In the genomic region with DNA sequence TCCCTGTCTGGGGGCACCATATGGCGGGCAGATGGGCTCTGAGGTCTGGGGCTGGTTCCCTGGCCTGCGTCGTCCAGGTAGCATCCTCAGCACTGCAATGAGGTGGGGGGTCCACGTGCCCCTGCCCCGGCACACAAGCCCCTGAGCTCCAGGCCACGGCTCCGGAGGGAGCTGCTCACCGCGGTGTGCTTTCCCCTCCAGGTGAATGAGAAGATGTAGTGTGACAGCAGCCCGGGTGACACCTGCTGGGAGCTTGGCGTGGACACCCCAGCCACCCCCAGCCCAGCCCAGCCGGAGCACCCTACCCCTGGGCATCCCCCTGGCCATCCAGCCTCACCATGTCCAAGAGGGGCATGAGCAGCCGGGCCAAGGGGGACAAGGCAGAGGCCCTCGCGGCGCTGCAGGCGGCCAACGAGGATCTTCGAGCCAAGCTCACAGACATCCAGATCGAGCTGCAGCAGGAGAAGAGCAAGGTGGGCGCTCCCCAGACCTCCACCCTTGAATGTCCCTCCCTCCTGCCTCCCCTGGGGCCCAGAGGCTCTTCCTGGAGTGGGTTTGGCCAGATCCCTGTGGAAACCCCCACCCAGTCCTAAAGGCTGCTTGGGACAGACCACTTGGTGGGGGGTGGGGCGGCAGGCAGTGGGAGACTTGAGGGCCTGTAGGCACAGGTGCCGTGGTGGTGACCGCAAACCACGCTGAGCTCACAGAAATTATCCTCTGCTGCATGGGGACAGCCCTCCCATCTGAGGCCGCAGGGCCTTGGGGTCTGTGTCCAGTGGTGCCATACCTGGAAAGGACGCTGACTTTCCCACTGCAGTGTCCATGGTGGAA, we compare ENCODE assay signal across 26 cellular contexts. TPM values are rescaled to one million over a fixed set of nuclear protein-coding genes. Genes with fewer than 3 reads are reported as not detected.
DNase-seq lines count a peak whose midpoint lies in the region; TF ChIP-seq lines count a peak whose summit lies in the region.
"Had no signal": no experiment of that assay in that cellular context is flagged by ENCODE, and none has a peak within 500 bp of the region (broad histone marks: within the 10 kb centered on the region; RNA-seq: fewer than 3 reads in every experiment).

No MANE protein-coding gene starts in this region.

- in situ Hi-C loops in mammary epithelial cell (cut with MboI; ENCODE audit: low sequenced_read_pairs in 2 of 2): no loop called here

- H3K4me3 ChIP-seq in BLaER1 (no peak overlapping the region), dorsolateral prefrontal cortex (no peak overlapping the region), osteoblast (ENCODE audit: insufficient read depth, low read length) (no peak overlapping the region), mammary epithelial cell (replicated peaks in 1 of 3; ENCODE audit: insufficient read depth in 1 of 3, low read depth in 2 of 3, low read length in 3 of 3) (no peak overlapping the region), neural progenitor cell (no peak overlapping the region)
- H3K4me3 ChIP-seq: esophagus muscularis mucosa, tibial artery had no signal

- H4K20me1 ChIP-seq in BLaER1: peaks cover 16% of the 10 kb centered on the region
- no peaks in the 10 kb centered on the region for H4K20me1 ChIP-seq in osteoblast (ENCODE audit: insufficient read depth, low read length)
- H4K20me1 ChIP-seq in mammary epithelial cell (ENCODE audit: insufficient read depth, low read length): no peaks in the 10 kb centered on the region
- no peaks in the 10 kb centered on the region for H4K20me1 ChIP-seq in neural progenitor cell (ENCODE audit: low read depth)

- no peaks in the 10 kb centered on the region for H3K4me1 Mint-ChIP-seq in neural progenitor cell
- H3K4me1 Mint-ChIP-seq: CD4-positive, alpha-beta memory T cell; immature natural killer cell; WTC11 had no signal

- H3K27me3 ChIP-seq in BLaER1 (peaks cover 13% of the 10 kb centered on the region; the same call in 1 of the 2 replicates), dorsolateral prefrontal cortex (no peaks in the 10 kb centered on the region), osteoblast (ENCODE audit: insufficient read depth, low read length) (no peaks in the 10 kb centered on the region), mammary epithelial cell (ENCODE audit: insufficient read depth, low read length) (no peaks in the 10 kb centered on the region), neural progenitor cell (no peaks in the 10 kb centered on the region)

- peak; percentile 1 for DNase-seq in Ammon's horn (ENCODE audit: low spot score)
- DNase-seq in dorsolateral prefrontal cortex: peak in 6 of 10 donors; percentile 1 to 36 (median 17)
- DNase-seq in osteoblast (ENCODE audit: insufficient read length, low spot score, missing footprints): peak; percentile 83
- no peak for DNase-seq in NCI-H524 (lab: John Stamatoyannopoulos, UW)
- no peak for DNase-seq in mammary epithelial cell
- DNase-seq in neural progenitor cell (ENCODE audit: low spot score): no peak
- DNase-seq: activated CD4-positive, alpha-beta memory T cell treated with anti-CD3 and anti-CD28 coated beads for 36 hours; amniotic stem cell; CD4-positive, alpha-beta memory T cell; DMS153; foreskin melanocyte; GDM1; hippocampal formation; immature natural killer cell; NCI-H1105; NCI-H1930; NCI-H774; occipital lobe; SHP77; stimulated activated naive CD8-positive, alpha-beta T cell treated with anti-CD3 and anti-CD28 coated beads, Interleukin-15, Interleukin-2, amounts not matched to agents 100 U/mL and 50 U/mL, for 24 hours; SW 1271; T1000; tibial artery had no signal

- TF ChIP-seq CTCF in dorsolateral prefrontal cortex (IDR thresholded peaks at IDR 0.05 in 54 of 56, conservative IDR thresholded peaks at IDR 0.05 in 2 of 56; ENCODE audit: low read depth in 1 of 56, partially characterized antibody in 56 of 56): no peak
- no peak for TF ChIP-seq CTCF in osteoblast (IDR thresholded peaks at IDR 0.05; ENCODE audit: extremely low read depth, low read depth, low read length)
- no peak for TF ChIP-seq CTCF in mammary epithelial cell (conservative IDR thresholded peaks at IDR 0.05 in 1 of 2, IDR thresholded peaks at IDR 0.05 in 1 of 2; ENCODE audit: extremely low read depth in 1 of 2, insufficient read depth in 1 of 2, low read depth in 1 of 2, low read length in 2 of 2)
- TF ChIP-seq CTCF in neural progenitor cell (IDR thresholded peaks at IDR 0.05): no peak

- no peak overlapping the region for H3K4me3 Mint-ChIP-seq in neural progenitor cell
- H3K4me3 Mint-ChIP-seq: activated CD4-positive, alpha-beta memory T cell treated with anti-CD3 and anti-CD28 coated beads for 36 hours; CD4-positive, alpha-beta memory T cell; immature natural killer cell; WTC11 had no signal

- H3K9me3 ChIP-seq in BLaER1: no peaks in the 10 kb centered on the region
- no peaks in the 10 kb centered on the region for H3K9me3 ChIP-seq in osteoblast (ENCODE audit: low read depth, low read length)
- H3K9me3 ChIP-seq in mammary epithelial cell (replicated peaks; ENCODE audit: insufficient read depth, low read length): peaks cover 9% of the 10 kb centered on the region
- no peaks in the 10 kb centered on the region for H3K9me3 ChIP-seq in neural progenitor cell (ENCODE audit: low read depth)
- H3K9me3 ChIP-seq: esophagus muscularis mucosa, tibial artery had no signal

- H3K9ac ChIP-seq in BLaER1: no peak overlapping the region
- no peak overlapping the region for H3K9ac ChIP-seq in mammary epithelial cell (ENCODE audit: insufficient read depth, low read length)
- no peak overlapping the region for H3K9ac ChIP-seq in neural progenitor cell

- dilution Hi-C loops in mammary epithelial cell (cut with HindIII; ENCODE audit: low sequenced_read_pairs): no loop called here

- H3K4me2 ChIP-seq in BLaER1 (peak overlapping the region; percentile 89), osteoblast (ENCODE audit: insufficient read depth, low read length) (no peak overlapping the region), mammary epithelial cell (ENCODE audit: insufficient read depth, low read depth, low read length) (no peak overlapping the region), neural progenitor cell (no peak overlapping the region)

- intact Hi-C loops in dorsolateral prefrontal cortex (cut with DNase I): loop anchor here (5.0 kb wide), 1 partner anchor 38 kb away; no protein-coding TSS in a partner anchor
- intact Hi-C loops in mammary epithelial cell (cut with micrococcal nuclease): no loop called here

- no peaks in the 10 kb centered on the region for H3K9me3 Mint-ChIP-seq in neural progenitor cell
- H3K9me3 Mint-ChIP-seq: activated CD4-positive, alpha-beta memory T cell treated with anti-CD3 and anti-CD28 coated beads for 36 hours; CD4-positive, alpha-beta memory T cell; immature natural killer cell; WTC11 had no signal

- H3K27me3 Mint-ChIP-seq in neural progenitor cell (ENCODE audit: insufficient read depth, low read depth): peaks cover 7% of the 10 kb centered on the region

- no TSS peak for BruUV-seq in mammary epithelial cell (replicated peaks; lab: Mats Ljungman, UMichigan)

- H3K27ac Mint-ChIP-seq in neural progenitor cell: no peak overlapping the region
- H3K27ac Mint-ChIP-seq: activated CD4-positive, alpha-beta memory T cell treated with anti-CD3 and anti-CD28 coated beads for 36 hours; CD4-positive, alpha-beta memory T cell; immature natural killer cell; WTC11 had no signal

- H3K27ac ChIP-seq in BLaER1: no peak overlapping the region
- H3K27ac ChIP-seq in dorsolateral prefrontal cortex: peak overlapping the region in 1 of 59 donors; percentile 4
- H3K27ac ChIP-seq in osteoblast (ENCODE audit: low read depth, low read length): no peak overlapping the region
- no peak overlapping the region for H3K27ac ChIP-seq in mammary epithelial cell (ENCODE audit: insufficient read depth, low read depth, low read length)
- no peak overlapping the region for H3K27ac ChIP-seq in neural progenitor cell
- H3K27ac ChIP-seq: esophagus muscularis mucosa, tibial artery had no signal

- WGBS in mammary epithelial cell (ENCODE audit: low coverage, missing lambda C conversion rate): 78% methylated on average over 15 of the region's 27 CpGs

- H3K36me3 ChIP-seq in BLaER1 (no peaks in the 10 kb centered on the region), osteoblast (ENCODE audit: insufficient read depth, low read length) (no peaks in the 10 kb centered on the region), mammary epithelial cell (ENCODE audit: insufficient read depth, low read length) (no peaks in the 10 kb centered on the region), neural progenitor cell (no peaks in the 10 kb centered on the region)
- H3K36me3 ChIP-seq: tibial artery had no signal

- H3F3A ChIP-seq in neural progenitor cell (ENCODE audit: low read depth): no peaks in the 10 kb centered on the region

- CTCF ChIA-PET in mammary epithelial cell (lab: Charles Lee; ENCODE audit: low non-redundant PET): no interaction called here

- H2AFZ ChIP-seq in osteoblast (ENCODE audit: low read length) (no peak overlapping the region), mammary epithelial cell (ENCODE audit: low read depth, low read length) (no peak overlapping the region), neural progenitor cell (replicated peaks) (no peak overlapping the region)

- H3K79me2 ChIP-seq in osteoblast (ENCODE audit: insufficient read depth, low read length) (no peaks in the 10 kb centered on the region), mammary epithelial cell (ENCODE audit: insufficient read depth, low read length) (no peaks in the 10 kb centered on the region), neural progenitor cell (ENCODE audit: low read depth) (no peaks in the 10 kb centered on the region)

- H3K4me1 ChIP-seq in BLaER1 (peaks cover 94% of the 10 kb centered on the region), osteoblast (ENCODE audit: insufficient read depth, low read length) (no peaks in the 10 kb centered on the region), mammary epithelial cell (ENCODE audit: insufficient read depth, low read length) (no peaks in the 10 kb centered on the region), neural progenitor cell (no peaks in the 10 kb centered on the region)
- H3K4me1 ChIP-seq: esophagus muscularis mucosa, tibial artery had no signal

- H3K36me3 Mint-ChIP-seq in neural progenitor cell: no peaks in the 10 kb centered on the region
- H3K36me3 Mint-ChIP-seq: activated CD4-positive, alpha-beta memory T cell treated with anti-CD3 and anti-CD28 coated beads for 36 hours; CD4-positive, alpha-beta memory T cell; immature natural killer cell; WTC11 had no signal

RNA-seq across cellular contexts. Expression of gene JAKMIP3, which starts 38.9 kb away (rescaled TPM):
- total RNA-seq in dorsolateral prefrontal cortex (10 to 100 TPM; 18.7 to 66.0 (median 31.7) TPM), osteoblast (0.29 and 0.36 TPM in 2 replicates), mammary epithelial cell (under 1 TPM; 0.07 to 0.50 TPM), neural progenitor cell (ENCODE audit: low replicate concordance) (0.31 and 0.37 TPM in 2 replicates)
- polyA plus RNA-seq in mammary epithelial cell: 0.06 TPM
- polyA minus RNA-seq in mammary epithelial cell: not detected
- polyA plus RNA-seq: immature natural killer cell had no signal

Comparison
In these comparisons a context has a peak if more than half of its experiments do, and no peak if none do; other contexts are left out.
1. DNase-seq: peak in Ammon's horn (single experiment), dorsolateral prefrontal cortex (6 of 10) and osteoblast (single experiment); none in NCI-H524 (0 of 2), mammary epithelial cell (single experiment) and neural progenitor cell (single experiment).
2. RNA of gene JAKMIP3, which starts 38.9 kb away (total RNA-seq): 18.7 to 66.0 TPM in dorsolateral prefrontal cortex; 0.07 to 0.50 TPM in mammary epithelial cell, 0.31 to 0.37 TPM in neural progenitor cell and 0.29 to 0.36 TPM in osteoblast; every median in the first group is over 10 times any median in the second.